1 cellular context compared by ENCODE assay signal in the genomic region with DNA sequence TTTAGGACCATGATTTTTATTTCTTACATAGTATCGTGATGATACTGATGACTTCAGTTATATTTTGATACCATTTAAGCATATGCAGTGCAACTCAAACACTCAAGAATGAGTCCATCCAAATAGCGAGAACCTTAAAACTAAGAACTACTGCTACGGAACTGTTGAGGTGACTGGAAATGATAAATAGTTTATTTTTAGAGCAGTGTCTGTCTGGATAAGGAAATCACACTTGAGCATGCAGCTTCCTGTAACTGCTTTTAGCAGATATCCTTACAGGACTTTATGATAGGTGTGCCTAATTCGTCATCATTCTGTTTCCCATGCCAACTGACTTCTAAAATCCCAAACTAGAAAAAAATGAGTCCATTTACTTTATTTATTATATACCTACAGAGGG.
TF ChIP-seq lines count a peak whose summit lies in the region.

No MANE protein-coding gene starts in this region.

TF ChIP-seq in GM23338, 12 proteins besides CTCF, POLR2A, EP300 and RAD21 (continued from another document):
- TF ChIP-seq REST (IDR thresholded peaks at IDR 0.05; ENCODE audit: unreplicated experiment) = no peak
- TF ChIP-seq POLR2AphosphoS5 (IDR thresholded peaks at IDR 0.05; ENCODE audit: low read depth) = no peak
- no peak for TF ChIP-seq JUNB (IDR thresholded peaks at IDR 0.05; ENCODE audit: unreplicated experiment)
- no peak for TF ChIP-seq NANOG (IDR thresholded peaks at IDR 0.05; ENCODE audit: borderline replicate concordance)
- TF ChIP-seq ZNF462 (CRISPR knock-in tag; IDR thresholded peaks at IDR 0.05) = no peak
- TF ChIP-seq, protein P1, sequence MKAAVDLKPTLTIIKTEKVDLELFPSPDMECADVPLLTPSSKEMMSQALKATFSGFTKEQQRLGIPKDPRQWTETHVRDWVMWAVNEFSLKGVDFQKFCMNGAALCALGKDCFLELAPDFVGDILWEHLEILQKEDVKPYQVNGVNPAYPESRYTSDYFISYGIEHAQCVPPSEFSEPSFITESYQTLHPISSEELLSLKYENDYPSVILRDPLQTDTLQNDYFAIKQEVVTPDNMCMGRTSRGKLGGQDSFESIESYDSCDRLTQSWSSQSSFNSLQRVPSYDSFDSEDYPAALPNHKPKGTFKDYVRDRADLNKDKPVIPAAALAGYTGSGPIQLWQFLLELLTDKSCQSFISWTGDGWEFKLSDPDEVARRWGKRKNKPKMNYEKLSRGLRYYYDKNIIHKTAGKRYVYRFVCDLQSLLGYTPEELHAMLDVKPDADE (IDR thresholded peaks at IDR 0.05) = no peak
